In the genomic region with DNA sequence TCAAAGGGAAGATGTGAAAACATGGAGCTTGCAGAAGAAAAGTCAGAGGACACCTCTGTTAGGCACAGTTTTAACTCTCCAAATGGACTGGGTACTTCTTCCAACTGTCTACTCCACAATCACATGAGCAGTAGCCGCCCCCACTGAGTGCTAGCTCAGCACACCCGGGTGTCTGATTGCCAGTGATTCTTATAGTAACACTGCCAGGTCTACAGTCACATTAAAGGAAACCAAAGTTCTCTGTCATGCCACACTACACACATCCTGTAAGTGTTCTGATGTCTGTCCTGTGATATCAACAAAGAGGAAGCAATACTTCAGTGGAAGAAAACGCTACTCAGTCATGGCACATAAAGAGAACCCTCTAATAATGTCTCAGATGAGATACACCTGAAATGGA, we compare ENCODE assay signal across 8 cellular contexts. TPM values are rescaled to one million over a fixed set of nuclear protein-coding genes. Genes with fewer than 3 reads are reported as not detected.
A peak's percentile ranks its signal among the peaks of the same experiment; 100 is the strongest.
DNase-seq lines count a peak whose midpoint lies in the region; ATAC-seq and TF ChIP-seq lines count a peak whose summit lies in the region.

A gene (minus strand): TSS at position 84 of the 400 bp plus-strand sequence. CDS start 61 bp downstream, at position 23.

- TF ChIP-seq POLR2A in GM18526 (IDR thresholded peaks at IDR 0.05; ENCODE audit: extremely low read depth, insufficient read length) = peak; percentile 34

- in situ Hi-C loops in ACHN (cut with HindIII; ENCODE audit: low pct_ligation_motif_present, low pct_unique_long_range_greater_than_20kb, low sequenced_read_pairs) = no loop called here

- H3K4me3 ChIP-seq in adipocyte (ENCODE audit: low read length) = peak within 1 kb of the TSS; percentile 61
- no peak within 1 kb of the TSS for H3K4me3 ChIP-seq in BE2C (ENCODE audit: low read depth, low read length)

- H3K4me1 ChIP-seq in adipocyte (ENCODE audit: control insufficient read depth, insufficient read depth, low read length) (peaks cover 21% of the 10 kb centered on the region), BE2C (no peaks in the 10 kb centered on the region)

- peak; percentile 85 for ATAC-seq in HG02938 (IDR thresholded peaks at IDR 0.05; ENCODE audit: unreplicated experiment)

- H3K9me3 ChIP-seq in adipocyte (ENCODE audit: control insufficient read depth, low read length) (no peaks in the 10 kb centered on the region), BE2C (no peaks in the 10 kb centered on the region)

- DNase-seq in T follicular helper cell (ENCODE audit: low read depth) (peak; percentile 3), adipocyte (ENCODE audit: low read depth) (no peak), nucleus accumbens (lab: John Stamatoyannopoulos, UW) (peak in 36 of 56 donors; percentile 2 to 53 (median 16)), ACHN (no peak), HuH-7 (ENCODE audit: low spot score) (no peak), BE2C (no peak)

- no peak within 1 kb of the TSS for H3K9ac ChIP-seq in adipocyte (ENCODE audit: low read length)

- no peak for TF ChIP-seq CTCF in BE2C (IDR thresholded peaks at IDR 0.05; ENCODE audit: low read depth, low read length)

- H3K27me3 ChIP-seq in adipocyte (replicated peaks; ENCODE audit: control insufficient read depth, insufficient read depth, low read length) (no peaks in the 10 kb centered on the region), BE2C (no peaks in the 10 kb centered on the region)

- no peaks in the 10 kb centered on the region for H3K36me3 ChIP-seq in adipocyte (ENCODE audit: control insufficient read depth, insufficient read depth, low read length, severe bottlenecking)
- no peaks in the 10 kb centered on the region for H3K36me3 ChIP-seq in BE2C

RNA-seq across cellular contexts. Expression of the gene that starts here (rescaled TPM):
- polyA plus RNA-seq in BE2C (2012; ENCODE audit: insufficient read depth, insufficient read length, low read depth) = 5.4 TPM

Comparison
In these comparisons a context has a peak if more than half of its experiments do, and no peak if none do; other contexts are left out.
1. DNase-seq: peak in T follicular helper cell (single experiment) and nucleus accumbens (36 of 56); none in adipocyte (single experiment), ACHN (single experiment), HuH-7 (single experiment) and BE2C (single experiment).